Comparison of ENCODE assay signal across 8 cellular contexts in genomic region chr19:11088508-11089253, GRCh38. TPM values are rescaled to one million over a fixed set of nuclear protein-coding genes. Genes with fewer than 3 reads are reported as not detected.
DNase-seq lines count a peak whose midpoint lies in the region; ATAC-seq, FAIRE-seq and TF ChIP-seq lines count a peak whose summit lies in the region.

No MANE protein-coding gene starts in this region.

- H3K27ac Mint-ChIP-seq in activated naive CD8-positive, alpha-beta T cell treated with anti-CD3 and anti-CD28 coated beads, Interleukin-2, amount 10 ng/mL, durations not matched to agents 7 days and 5 days, result peak overlapping the region; percentile 99

- H3K4me2 ChIP-seq in SK-N-SH, result peak overlapping the region; percentile 97
- peak overlapping the region; percentile 74 for H3K4me2 ChIP-seq in hepatocyte

- H2AFZ ChIP-seq in SK-N-SH (ENCODE audit: low read depth) (peak overlapping the region; percentile 88), hepatocyte (no peak overlapping the region)

- no peaks in the 10 kb centered on the region for H3K9me3 Mint-ChIP-seq in activated naive CD8-positive, alpha-beta T cell treated with anti-CD3 and anti-CD28 coated beads, Interleukin-2, amount 10 ng/mL, durations not matched to agents 7 days and 5 days

- TF ChIP-seq RAD21 in SK-N-SH (IDR thresholded peaks at IDR 0.05; ENCODE audit: low read length), result no peak

- H3K27me3 Mint-ChIP-seq in activated naive CD8-positive, alpha-beta T cell treated with anti-CD3 and anti-CD28 coated beads, Interleukin-2, amount 10 ng/mL, durations not matched to agents 7 days and 5 days, result no peaks in the 10 kb centered on the region

- peaks cover 10 to 20% of the 10 kb centered on the region in 2 experiments for H3K4me1 ChIP-seq in SK-N-SH (ENCODE audit: control insufficient read depth in 1 of 2, insufficient read depth in 2 of 2, low read depth in 1 of 2, low read length in 1 of 2)
- H3K4me1 ChIP-seq in hepatocyte (ENCODE audit: insufficient read depth), result peaks cover 27% of the 10 kb centered on the region
- H3K4me1 ChIP-seq in skeletal muscle tissue (ENCODE audit: control insufficient read depth in 3 of 3, insufficient read depth in 3 of 3, low read length in 3 of 3), result peaks cover 12 to 32% (median 21%) of the 10 kb centered on the region in 3 donors

- H3K4me1 Mint-ChIP-seq in activated naive CD8-positive, alpha-beta T cell treated with anti-CD3 and anti-CD28 coated beads, Interleukin-2, amount 10 ng/mL, durations not matched to agents 7 days and 5 days, result peaks cover 25% of the 10 kb centered on the region

- H3K27ac ChIP-seq in SK-N-SH (ENCODE audit: low read depth in 2 of 2, low read length in 1 of 2) (peak overlapping the region; percentile 71 to 85), hepatocyte (peak overlapping the region; percentile 98), skeletal muscle tissue (ENCODE audit: low read depth, low read length) (peak overlapping the region; percentile 84)

- DNase-seq in SK-N-SH (no peak), hepatocyte (ENCODE audit: low spot score) (peak; percentile 26), NCI-H345 treated with DMSO at 0.1 percent for 48 hours (lab: John Stamatoyannopoulos, UW; ENCODE audit: unreplicated experiment) (no peak), GM20000 (ENCODE audit: low spot score) (no peak), H54 (ENCODE audit: insufficient read length, low spot score) (no peak)
- no peak for DNase-seq in activated naive CD8-positive, alpha-beta T cell treated with anti-CD3 and anti-CD28 coated beads, Interleukin-2, amount 10 ng/mL, durations not matched to agents 7 days and 5 days

- H3K4me3 ChIP-seq in SK-N-SH (ENCODE audit: low read depth in 2 of 2, low read length in 1 of 2), result peak overlapping the region; percentile 58 to 66
- peak overlapping the region; percentile 10 for H3K4me3 ChIP-seq in hepatocyte
- H3K4me3 ChIP-seq in skeletal muscle tissue (ENCODE audit: low read length in 3 of 3), result peak overlapping the region; percentile 51 to 70 (median 62)

- H3K36me3 Mint-ChIP-seq in activated naive CD8-positive, alpha-beta T cell treated with anti-CD3 and anti-CD28 coated beads, Interleukin-2, amount 10 ng/mL, durations not matched to agents 7 days and 5 days, result peaks cover 19% of the 10 kb centered on the region

- H3F3A ChIP-seq in SK-N-SH (replicated peaks; ENCODE audit: insufficient read depth), result peaks cover 41% of the 10 kb centered on the region

- TF ChIP-seq POLR2A in H54 (IDR thresholded peaks at IDR 0.05; ENCODE audit: low read depth, low read length), result no peak

- no peaks in the 10 kb centered on the region for H4K20me1 ChIP-seq in SK-N-SH (ENCODE audit: insufficient read depth)
- peaks cover 32% of the 10 kb centered on the region for H4K20me1 ChIP-seq in hepatocyte (ENCODE audit: insufficient read depth, poor library complexity, severe bottlenecking)

- H3K4me3 Mint-ChIP-seq in activated naive CD8-positive, alpha-beta T cell treated with anti-CD3 and anti-CD28 coated beads, Interleukin-2, amount 10 ng/mL, durations not matched to agents 7 days and 5 days, result peak overlapping the region; percentile 94

- TF ChIP-seq CTCF in SK-N-SH (IDR thresholded peaks at IDR 0.05) (no peak), hepatocyte (IDR thresholded peaks at IDR 0.05; ENCODE audit: poor library complexity) (no peak), GM20000 (IDR thresholded peaks at IDR 0.05; ENCODE audit: extremely low read depth, missing control alignments) (no peak)

- no peak for FAIRE-seq in H54 (lab: Jason Lieb, UNC)

- CTCF ChIA-PET in SK-N-SH (lab: Yijun Ruan, JAX), result interaction anchor here (1.4 to 7.6 kb wide), 5 partner anchors 9 to 152 kb away, joined by 3 to 47 read pairs (median 7); no protein-coding TSS in a partner anchor

- H3K79me2 ChIP-seq in SK-N-SH (ENCODE audit: insufficient read depth) (peaks cover 40% of the 10 kb centered on the region), hepatocyte (peaks cover 43% of the 10 kb centered on the region)

- TF ChIP-seq EP300 in SK-N-SH (IDR thresholded peaks at IDR 0.05; ENCODE audit: borderline replicate concordance in 1 of 2, low read depth in 1 of 2, low read length in 1 of 2), result no peak

- H3K9ac ChIP-seq in SK-N-SH, result peak overlapping the region; percentile 78
- peak overlapping the region in 2 of 3 donors; percentile 51 to 66 for H3K9ac ChIP-seq in skeletal muscle tissue (ENCODE audit: low read depth in 1 of 3, low read length in 3 of 3)

- no peaks in the 10 kb centered on the region for H3K36me3 ChIP-seq in SK-N-SH (replicated peaks in 1 of 2; ENCODE audit: control insufficient read depth in 1 of 2, insufficient read depth in 2 of 2, low read length in 1 of 2)
- no peaks in the 10 kb centered on the region for H3K36me3 ChIP-seq in hepatocyte (replicated peaks; ENCODE audit: insufficient read depth, low read depth)
- H3K36me3 ChIP-seq in skeletal muscle tissue (ENCODE audit: control insufficient read depth in 3 of 3, insufficient read depth in 3 of 3, low read length in 3 of 3), result no peaks in the 10 kb centered on the region

- H3K9me3 ChIP-seq in SK-N-SH, result no peaks in the 10 kb centered on the region
- no peaks in the 10 kb centered on the region for H3K9me3 ChIP-seq in hepatocyte (ENCODE audit: low read depth)
- H3K9me3 ChIP-seq in skeletal muscle tissue (ENCODE audit: control insufficient read depth in 3 of 3, low read length in 3 of 3), result no peaks in the 10 kb centered on the region

- POLR2A ChIA-PET in SK-N-SH (lab: Yijun Ruan, JAX), result no interaction called here
- POLR2A ChIA-PET in activated naive CD8-positive, alpha-beta T cell treated with anti-CD3 and anti-CD28 coated beads, Interleukin-2, amount 10 ng/mL, durations not matched to agents 7 days and 5 days (lab: Charles Lee), result interaction anchor here (0.8 to 2.7 kb wide), 14 partner anchors 8 to 293 kb away, joined by 3 to 14 read pairs (median 4); partner anchors contain the start of genes SMARCA4 and SPC24

- H3K9me2 ChIP-seq in SK-N-SH (no peaks in the 10 kb centered on the region), hepatocyte (replicated peaks; ENCODE audit: insufficient read depth) (no peaks in the 10 kb centered on the region)

- 45% methylated on average over 11 of the region's 11 CpGs for WGBS in SK-N-SH (ENCODE audit: low lambda C conversion rate)
- WGBS in hepatocyte (ENCODE audit: low lambda C conversion rate, missing lambda C conversion rate), result 16% methylated on average over 11 of the region's 11 CpGs

- H3K27me3 ChIP-seq in SK-N-SH (ENCODE audit: insufficient read depth), result no peaks in the 10 kb centered on the region
- no peaks in the 10 kb centered on the region for H3K27me3 ChIP-seq in hepatocyte
- H3K27me3 ChIP-seq in skeletal muscle tissue (ENCODE audit: control insufficient read depth in 3 of 3, insufficient read depth in 3 of 3, low read length in 3 of 3), result peaks cover 7 to 25% (median 24%) of the 10 kb centered on the region in 3 donors

- ATAC-seq in SK-N-SH treated with all-trans-retinoic acid at 6 μM for 48 hours, result no peak
- ATAC-seq in activated naive CD8-positive, alpha-beta T cell treated with anti-CD3 and anti-CD28 coated beads, Interleukin-2, amount 10 ng/mL, durations not matched to agents 7 days and 5 days (ENCODE audit: low read depth), result no peak

TF ChIP-seq in SK-N-SH, 30 proteins besides CTCF, POLR2A, EP300 and RAD21 (continues in another document):
- TF ChIP-seq GABPA (IDR thresholded peaks at IDR 0.05; ENCODE audit: low read depth) (no peak), YY1 (IDR thresholded peaks at IDR 0.05; ENCODE audit: low read depth) (no peak), ELF1 (IDR thresholded peaks at IDR 0.05) (no peak), GATA2 (CRISPR knock-in tag; IDR thresholded peaks at IDR 0.05) (no peak), FOXM1 (IDR thresholded peaks at IDR 0.05; ENCODE audit: low read depth) (no peak), NFIC (IDR thresholded peaks at IDR 0.05; ENCODE audit: borderline replicate concordance) (no peak), CHD2 (IDR thresholded peaks at IDR 0.05; ENCODE audit: low read length, partially characterized antibody) (no peak), RCOR1 (IDR thresholded peaks at IDR 0.05; ENCODE audit: low read length) (no peak), FOSL2 (IDR thresholded peaks at IDR 0.05; ENCODE audit: borderline replicate concordance, low read depth) (no peak), MEF2A (IDR thresholded peaks at IDR 0.05; ENCODE audit: borderline replicate concordance, low read depth) (no peak), SMC3 (IDR thresholded peaks at IDR 0.05; ENCODE audit: low read depth, low read length) (no peak)

TF ChIP-seq in SK-N-SH treated with all-trans-retinoic acid at 6 μM for 48 hours, 23 proteins besides CTCF, POLR2A, EP300 and RAD21 (continues in another document):
- TF ChIP-seq POU6F1 (CRISPR knock-in tag; IDR thresholded peaks at IDR 0.05; ENCODE audit: borderline replicate concordance, low read depth), result no peak

RNA-seq across cellular contexts. Expression of gene LDLR, which starts 0.6 kb away (rescaled TPM):
- polyA plus RNA-seq in SK-N-SH (2012; rRNA removed), result 20.7 and 25.1 TPM in 2 replicates
- 12.1 and 14.9 TPM in 2 replicates for polyA plus RNA-seq in SK-N-SH (2012; cell fraction: cytosol; rRNA removed)
- 26.4 and 31.2 TPM in 2 replicates for polyA plus RNA-seq in SK-N-SH (2012; cell fraction: nucleus; rRNA removed)
- 10 to 100 TPM; 83.8 to 84.8 TPM for total RNA-seq in activated naive CD8-positive, alpha-beta T cell treated with anti-CD3 and anti-CD28 coated beads, Interleukin-2, amount 10 ng/mL, durations not matched to agents 7 days and 5 days
- total RNA-seq in hepatocyte, result 110 and 126 TPM in 2 replicates
- 116 and 123 TPM in 2 replicates for polyA plus RNA-seq in hepatocyte
- total RNA-seq in skeletal muscle tissue, result 45.9 TPM

Comparison
In these comparisons a context has a peak if more than half of its experiments do, and no peak if none do; other contexts are left out.
1. H3K4me3 ChIP-seq: peak in every context shown above with its lines; median percentile 62 in SK-N-SH; 62 in skeletal muscle tissue; 10 in hepatocyte.